23 cellular contexts compared by ENCODE assay signal in the genomic region with DNA sequence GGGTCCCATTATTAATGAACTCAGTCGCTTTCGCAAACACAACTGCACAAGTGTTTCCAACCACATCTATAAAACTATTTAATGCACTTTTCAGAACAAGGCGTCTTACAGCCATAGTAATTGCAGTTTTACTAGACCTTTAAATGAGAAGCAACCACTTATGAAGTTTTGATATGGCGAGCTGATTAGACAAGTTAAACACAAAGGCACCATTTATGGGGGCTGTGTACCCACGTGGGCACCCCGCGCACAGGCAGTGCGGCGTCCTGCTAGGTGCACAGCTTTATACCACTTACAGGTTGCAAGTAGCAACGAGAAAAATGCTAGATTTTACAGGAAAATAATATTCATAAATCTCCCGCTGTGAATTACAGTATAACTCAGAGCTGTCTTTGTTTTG.
"Had no signal": no experiment of that assay in that cellular context is flagged by ENCODE, and none has a peak within 500 bp of the region (broad histone marks: within the 10 kb centered on the region; RNA-seq: fewer than 3 reads in every experiment).

No MANE protein-coding gene starts in this region.

- H3K36me3 ChIP-seq: esophagus squamous epithelium, left ventricle myocardium inferior, right lobe of liver, uterus had no signal

- H3K27ac Mint-ChIP-seq: activated naive CD4-positive, alpha-beta T cell treated with anti-CD3 and anti-CD28 coated beads, Interleukin-2, amount 50 U/mL, for 24 hours; activated naive CD8-positive, alpha-beta T cell treated with anti-CD3 and anti-CD28 coated beads, Interleukin-2, amount 50 U/mL, for 24 hours; activated T-helper 17 cell treated with anti-CD3 and anti-CD28 coated beads, Interleukin-2, amount 50 U/mL, for 72 hours; dendritic cell treated with granulocyte-macrophage colony-stimulating factor and Interleukin-4, amounts not matched to agents 40 ng/mL and 50 ng/mL, for 4 days; natural killer cell treated with Interleukin-12 subunit alpha and Interleukin-12 subunit beta and Interleukin-15 and Interleukin-18, amount 100 ng/mL, for 72 hours; T-helper 2 cell treated with Interferon-gamma antibody and Interleukin-4, amounts not matched to agents 5 μg/mL and 100 μg/mL, for 36 hours; type B pancreatic cell had no signal

- H3K4me1 Mint-ChIP-seq: activated naive CD4-positive, alpha-beta T cell treated with anti-CD3 and anti-CD28 coated beads, Interleukin-2, amount 50 U/mL, for 24 hours; activated naive CD8-positive, alpha-beta T cell treated with anti-CD3 and anti-CD28 coated beads, Interleukin-2, amount 50 U/mL, for 24 hours had no signal

- H3K27ac ChIP-seq: epithelial cell of prostate, esophagus squamous epithelium, left ventricle myocardium inferior, right lobe of liver, uterus, VCaP had no signal

- H3K36me3 Mint-ChIP-seq: activated naive CD4-positive, alpha-beta T cell treated with anti-CD3 and anti-CD28 coated beads, Interleukin-2, amount 50 U/mL, for 24 hours; natural killer cell treated with Interleukin-12 subunit alpha and Interleukin-12 subunit beta and Interleukin-15 and Interleukin-18, amount 100 ng/mL, for 72 hours; type B pancreatic cell had no signal

- H3K4me1 ChIP-seq: left ventricle myocardium inferior, right lobe of liver, uterus had no signal

- DNase-seq: activated CD4-positive, alpha-beta T cell treated with anti-CD3 and anti-CD28 coated beads for 4 hours; activated CD4-positive, alpha-beta T cell treated with anti-CD3 and anti-CD28 coated beads, Interleukin-2, amount 50 U/mL, for 4 hours; activated naive CD8-positive, alpha-beta T cell treated with anti-CD3 and anti-CD28 coated beads, Interleukin-2, amount 50 U/mL, for 24 hours; activated T-cell treated with anti-CD3 and anti-CD28 coated beads, Interleukin-2, amount 50 U/mL, for 4 hours; central memory CD4-positive, alpha-beta T cell; effector CD4-positive, alpha-beta T cell; esophagus squamous epithelium; left ventricle myocardium inferior; mucosa of descending colon; right lobe of liver; stimulated activated CD4-positive, alpha-beta T cell treated with anti-CD3 and anti-CD28 coated beads, Interleukin-12 subunit alpha, Interleukin-12 subunit beta, amount 100 ng/mL, for 4 hours; stimulated activated CD4-positive, alpha-beta T cell treated with anti-CD3 and anti-CD28 coated beads, Interleukin-4, amount 100 ng/mL, for 1 hour; stimulated activated naive CD8-positive, alpha-beta T cell treated with anti-CD3 and anti-CD28 coated beads, Interleukin-15, Interleukin-2, amounts not matched to agents 100 U/mL and 50 U/mL, for 24 hours; T-helper 1 cell; uterus had no signal

- H3K27me3 Mint-ChIP-seq: activated naive CD4-positive, alpha-beta T cell treated with anti-CD3 and anti-CD28 coated beads, Interleukin-2, amount 50 U/mL, for 24 hours; activated naive CD8-positive, alpha-beta T cell treated with anti-CD3 and anti-CD28 coated beads, Interleukin-2, amount 50 U/mL, for 24 hours; activated T-helper 17 cell treated with anti-CD3 and anti-CD28 coated beads, Interleukin-2, amount 50 U/mL, for 72 hours; dendritic cell treated with granulocyte-macrophage colony-stimulating factor and Interleukin-4, amounts not matched to agents 40 ng/mL and 50 ng/mL, for 4 days had no signal

- ATAC-seq: activated naive CD8-positive, alpha-beta T cell treated with anti-CD3 and anti-CD28 coated beads, Interleukin-2, amount 50 U/mL, for 24 hours; activated T-cell treated with anti-CD3 and anti-CD28 coated beads, Interleukin-2, amount 50 U/mL, for 4 hours; activated T-helper 17 cell treated with anti-CD3 and anti-CD28 coated beads, Interleukin-2, amount 50 U/mL, for 72 hours; mucosa of descending colon; natural killer cell treated with Interleukin-12 subunit alpha and Interleukin-12 subunit beta and Interleukin-15 and Interleukin-18, amount 100 ng/mL, for 72 hours; right lobe of liver; stimulated activated naive CD8-positive, alpha-beta T cell treated with anti-CD3 and anti-CD28 coated beads, Interleukin-15, Interleukin-2, amounts not matched to agents 100 U/mL and 50 U/mL, for 24 hours had no signal

- H3K9me3 Mint-ChIP-seq: activated naive CD4-positive, alpha-beta T cell treated with anti-CD3 and anti-CD28 coated beads, Interleukin-2, amount 50 U/mL, for 24 hours; activated naive CD8-positive, alpha-beta T cell treated with anti-CD3 and anti-CD28 coated beads, Interleukin-2, amount 50 U/mL, for 24 hours; activated T-cell treated with anti-CD3 and anti-CD28 coated beads, Interleukin-2, amount 50 U/mL, for 4 hours; activated T-helper 17 cell treated with anti-CD3 and anti-CD28 coated beads, Interleukin-2, amount 50 U/mL, for 72 hours; natural killer cell treated with Interleukin-12 subunit alpha and Interleukin-12 subunit beta and Interleukin-15 and Interleukin-18, amount 100 ng/mL, for 72 hours; T-helper 2 cell treated with Interferon-gamma antibody and Interleukin-4, amounts not matched to agents 5 μg/mL and 100 μg/mL, for 36 hours; type B pancreatic cell had no signal

- H3K27me3 ChIP-seq: esophagus squamous epithelium, right lobe of liver, uterus had no signal

- H3K4me3 Mint-ChIP-seq: activated naive CD4-positive, alpha-beta T cell treated with anti-CD3 and anti-CD28 coated beads, Interleukin-2, amount 50 U/mL, for 24 hours; activated naive CD8-positive, alpha-beta T cell treated with anti-CD3 and anti-CD28 coated beads, Interleukin-2, amount 50 U/mL, for 24 hours; activated T-cell treated with anti-CD3 and anti-CD28 coated beads, Interleukin-2, amount 50 U/mL, for 4 hours; activated T-helper 17 cell treated with anti-CD3 and anti-CD28 coated beads, Interleukin-2, amount 50 U/mL, for 72 hours; dendritic cell treated with granulocyte-macrophage colony-stimulating factor and Interleukin-4, amounts not matched to agents 40 ng/mL and 50 ng/mL, for 4 days; natural killer cell treated with Interleukin-12 subunit alpha and Interleukin-12 subunit beta and Interleukin-15 and Interleukin-18, amount 100 ng/mL, for 72 hours; T-helper 2 cell treated with Interferon-gamma antibody and Interleukin-4, amounts not matched to agents 5 μg/mL and 100 μg/mL, for 36 hours; type B pancreatic cell had no signal

- H3K9me3 ChIP-seq: esophagus squamous epithelium, left ventricle myocardium inferior, mucosa of descending colon, right lobe of liver, uterus had no signal

- H3K4me3 ChIP-seq: mucosa of descending colon, right lobe of liver had no signal
